Comparison of ENCODE assay signal across 8 cellular contexts in the genomic region with DNA sequence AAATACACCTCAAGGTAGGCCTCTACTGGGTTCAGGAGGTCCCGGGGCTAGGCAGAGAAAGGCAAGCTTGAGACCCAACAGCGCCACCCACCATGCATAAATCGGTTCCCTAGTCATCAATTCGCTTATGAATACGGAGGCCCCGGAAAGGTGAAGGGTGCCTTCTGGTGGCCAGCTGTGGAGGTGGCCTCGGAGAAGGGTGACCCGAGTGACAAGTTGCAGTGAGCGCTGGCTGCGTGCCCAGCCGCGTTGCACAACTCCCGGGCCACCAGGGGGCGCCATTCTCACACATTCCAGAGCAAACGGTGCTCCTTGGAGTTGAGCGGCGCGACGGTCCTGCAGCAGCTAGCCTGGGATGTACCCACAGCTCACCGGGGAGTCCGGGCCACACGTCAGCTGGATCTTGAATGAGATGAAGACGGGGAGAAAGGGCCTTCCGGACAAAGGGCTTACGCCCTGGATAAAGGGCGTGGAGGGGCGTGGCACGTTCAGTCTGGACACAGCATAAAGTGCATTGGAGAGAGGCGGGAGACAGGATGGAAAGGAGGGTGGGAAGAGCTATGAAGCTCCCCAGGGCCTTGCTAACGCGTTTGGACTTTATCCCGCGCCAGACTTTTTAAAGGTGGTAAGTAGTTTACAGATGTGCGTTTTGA. TPM values are rescaled to one million over a fixed set of nuclear protein-coding genes. Genes with fewer than 3 reads are reported as not detected.
DNase-seq lines count a peak whose midpoint lies in the region; ATAC-seq, FAIRE-seq and TF ChIP-seq lines count a peak whose summit lies in the region.

No MANE protein-coding gene starts in this region.

- H3K4me2 ChIP-seq in GM23338 (peak overlapping the region; percentile 82), neural cell (ENCODE audit: low read length) (no peak overlapping the region)

- peaks cover 18% of the 10 kb centered on the region for H3K27me3 Mint-ChIP-seq in GM23338 (ENCODE audit: insufficient read depth, low read depth, poor library complexity)

- H3K27me3 ChIP-seq in GM23338 (ENCODE audit: insufficient read depth) (peaks cover 7% of the 10 kb centered on the region; the same call in 1 of the 2 replicates), neural cell (ENCODE audit: insufficient read depth, low read depth, low read length) (no peaks in the 10 kb centered on the region), stomach (no peaks in the 10 kb centered on the region)

- peak; percentile 93 for DNase-seq in EH (ENCODE audit: low read depth)
- peak; percentile 99 for DNase-seq in GM23338 (ENCODE audit: low spot score)
- DNase-seq in LHCN-M2 (ENCODE audit: low read depth): peak; percentile 93
- DNase-seq in RCC 7860 (ENCODE audit: low spot score): peak; percentile 99
- peak; percentile 98 for DNase-seq in activated T-helper 1 cell treated with Interleukin-2 at 50 U/mL for 16 hours (ENCODE audit: low read depth)
- DNase-seq in fibroblast of peridontal ligament (ENCODE audit: extremely low read depth): peak; percentile 79
- peak; percentile 99 for DNase-seq in stomach

- H3K9me2 ChIP-seq in GM23338 (ENCODE audit: insufficient read depth) (no peaks in the 10 kb centered on the region), neural cell (ENCODE audit: insufficient read depth, low read length) (no peaks in the 10 kb centered on the region)

- TF ChIP-seq RAD21 in neural cell (conservative IDR thresholded peaks at IDR 0.05): peak; percentile 36

- peaks cover 13% of the 10 kb centered on the region; the same call in 1 of the 2 replicates for H3F3A ChIP-seq in GM23338 (replicated peaks; ENCODE audit: low read depth)
- H3F3A ChIP-seq in neural cell (ENCODE audit: insufficient read depth, low read length, poor library complexity, severe bottlenecking): no peaks in the 10 kb centered on the region

- H3K4me3 Mint-ChIP-seq in GM23338: peak overlapping the region; percentile 66

- no peaks in the 10 kb centered on the region; the same call in 2 of the 3 replicates for H3K9me3 Mint-ChIP-seq in GM23338

- H3K27ac Mint-ChIP-seq in GM23338: no peak overlapping the region

- H3K27ac ChIP-seq in GM23338 (ENCODE audit: low read depth): peak overlapping the region; percentile 72; the same call in 1 of the 2 replicates
- H3K27ac ChIP-seq in neural cell (ENCODE audit: low read length): no peak overlapping the region
- peak overlapping the region in 4 of 5 donors; percentile 36 to 78 (median 52) for H3K27ac ChIP-seq in stomach

- H3K4me1 ChIP-seq in GM23338 (ENCODE audit: insufficient read depth) (peaks cover 13% of the 10 kb centered on the region; the same call in 1 of the 2 replicates), stomach (peaks cover 15 to 41% (median 28%) of the 10 kb centered on the region in 4 donors)

- peak; percentile 87 for FAIRE-seq in RCC 7860 (lab: Jason Lieb, UNC)

- H3K79me2 ChIP-seq in GM23338 (replicated peaks; ENCODE audit: insufficient read depth): no peaks in the 10 kb centered on the region
- no peaks in the 10 kb centered on the region for H3K79me2 ChIP-seq in neural cell (replicated peaks; ENCODE audit: insufficient read depth, low read length)

- H4K20me1 ChIP-seq in GM23338 (replicated peaks; ENCODE audit: insufficient read depth) (no peaks in the 10 kb centered on the region), neural cell (ENCODE audit: insufficient read depth) (no peaks in the 10 kb centered on the region)

- peak overlapping the region; percentile 57 for H3K4me3 ChIP-seq in GM23338
- no peak overlapping the region for H3K4me3 ChIP-seq in neural cell (ENCODE audit: low read length)
- peak overlapping the region; percentile 37 to 56 (median 44) for H3K4me3 ChIP-seq in stomach

- peaks cover 20% of the 10 kb centered on the region for H3K4me1 Mint-ChIP-seq in GM23338

- ATAC-seq in GM23338: peak; percentile 90

- peak overlapping the region; percentile 34; the same call in 1 of the 2 replicates for H2AFZ ChIP-seq in GM23338
- H2AFZ ChIP-seq in neural cell (ENCODE audit: low read depth, low read length): no peak overlapping the region

- H3K36me3 Mint-ChIP-seq in GM23338 (ENCODE audit: low read depth): no peaks in the 10 kb centered on the region

- WGBS in stomach, 5 donors: 3 to 7% (median 4%) methylated on average over 23 to 34 of the region's 34 CpGs

- H3K9ac ChIP-seq in neural cell (ENCODE audit: low read length): no peak overlapping the region

- TF ChIP-seq CTCF in GM23338 (conservative IDR thresholded peaks at IDR 0.05; ENCODE audit: low read depth in 2 of 2): peak; percentile 95
- TF ChIP-seq CTCF in neural cell (IDR thresholded peaks at IDR 0.05; ENCODE audit: poor library complexity, severe bottlenecking): peak; percentile 60
- peak in 6 of 7 experiments; percentile 84 to 99 (median 98) for TF ChIP-seq CTCF in stomach (IDR thresholded peaks at IDR 0.05)

- TF ChIP-seq EP300 in neural cell (conservative IDR thresholded peaks at IDR 0.05; ENCODE audit: poor library complexity, severe bottlenecking): no peak
- no peak for TF ChIP-seq EP300 in stomach (IDR thresholded peaks at IDR 0.05)

- no peak for TF ChIP-seq POLR2A in stomach (IDR thresholded peaks at IDR 0.05)

- H3K36me3 ChIP-seq in GM23338 (ENCODE audit: insufficient read depth) (no peaks in the 10 kb centered on the region), neural cell (ENCODE audit: insufficient read depth, low read length) (no peaks in the 10 kb centered on the region), stomach (no peaks in the 10 kb centered on the region)

- intact Hi-C loops in stomach (cut with DNase I; ENCODE audit: low total_unique reads): no loop called here

- H3K9me3 ChIP-seq in neural cell (ENCODE audit: low read length) (no peaks in the 10 kb centered on the region), stomach (no peaks in the 10 kb centered on the region)

TF ChIP-seq in GM23338, 12 proteins besides CTCF, POLR2A, EP300 and RAD21 (continues in another document):
- no peak for TF ChIP-seq EZH2 (IDR thresholded peaks at IDR 0.05; ENCODE audit: low read depth, unreplicated experiment)
- peak; percentile 57 for TF ChIP-seq CREB1 (CRISPR knock-in tag; IDR thresholded peaks at IDR 0.05; ENCODE audit: low read depth)

TF ChIP-seq in neural cell, 6 proteins besides CTCF, POLR2A, EP300 and RAD21:
- TF ChIP-seq SMC3 (conservative IDR thresholded peaks at IDR 0.05; ENCODE audit: poor library complexity) (peak; percentile 48), TAF1 (IDR thresholded peaks at IDR 0.05; ENCODE audit: low read depth) (no peak)

RNA-seq across cellular contexts. Expression of a gene that starts 20.4 kb away (rescaled TPM):
- 834 and 976 TPM in 2 replicates for total RNA-seq in GM23338 (2014; rRNA removed; shearing (Covaris generic))
- polyA plus RNA-seq in GM23338 (2016; fragmentation: Nextera tagmentation; extraction: Ambion mirVana) (2,942 and 3,166 TPM in 2 replicates), neural cell (14,494 and 15,324 TPM in 2 replicates), stomach (1,000 to 10,000 TPM; 1,773 to 3,520 (median 2,373) TPM)
- total RNA-seq in LHCN-M2 (2014; rRNA removed) (8,362 and 12,675 TPM in 2 replicates), stomach (1,000 to 10,000 TPM in 3 of 5 donors, 100 to 1,000 TPM in 2; 504 to 5,821 (median 1,954) TPM)
- 12,366 TPM for polyA plus RNA-seq in LHCN-M2 (2012)
- polyA minus RNA-seq in neural cell: 2,702 and 2,933 TPM in 2 replicates

RNA-seq across cellular contexts. Expression of a gene that starts 45.0 kb away (rescaled TPM):
- 12.1 and 15.7 TPM in 2 replicates for total RNA-seq in GM23338 (2014; rRNA removed; shearing (Covaris generic))
- polyA plus RNA-seq in GM23338 (2016; fragmentation: Nextera tagmentation; extraction: Ambion mirVana) (5.5 and 6.0 TPM in 2 replicates), neural cell (0.17 and 2.7 TPM in 2 replicates), stomach (under 1 TPM in 2 of 3 donors, not detected in 1; 0.48 to 0.50 TPM)
- total RNA-seq in LHCN-M2 (2014; rRNA removed) (9.7 and 14.8 TPM in 2 replicates), stomach (100 to 1,000 TPM in 1 of 5 donors, 10 to 100 TPM in 1, 1 to 10 TPM in 1, under 1 TPM in 2; 0.29 to 109 (median 1.3) TPM)
- 1.1 TPM for polyA plus RNA-seq in LHCN-M2 (2012)
- 0.23 TPM in 1 of 2 replicates, not detected in the other for polyA minus RNA-seq in neural cell

RNA-seq across cellular contexts. Expression of a gene that starts 45.1 kb away (rescaled TPM):
- total RNA-seq in GM23338 (2014; rRNA removed; shearing (Covaris generic)): 120 and 129 TPM in 2 replicates
- 29.3 and 39.4 TPM in 2 replicates for polyA plus RNA-seq in GM23338 (2016; fragmentation: Nextera tagmentation; extraction: Ambion mirVana)
- total RNA-seq in LHCN-M2 (2014; rRNA removed): 55.2 and 62.2 TPM in 2 replicates
- 48.6 TPM for polyA plus RNA-seq in LHCN-M2 (2012)
- polyA plus RNA-seq in neural cell: 43.3 and 52.4 TPM in 2 replicates
- polyA minus RNA-seq in neural cell: 68.2 and 85.7 TPM in 2 replicates
- total RNA-seq in stomach: 10 to 100 TPM in 4 of 5 donors, 1 to 10 TPM in 1; 2.3 to 88.4 (median 47.5) TPM
- polyA plus RNA-seq in stomach: 10 to 100 TPM; 19.0 to 45.8 (median 31.2) TPM
